In genomic region chr16:66515543-66516171, GRCh38 we compare ENCODE assay signal across 1 cellular context.
TF ChIP-seq lines count a peak whose summit lies in the region.

No MANE protein-coding gene starts in this region.

TF ChIP-seq in HepG2, 621 proteins besides CTCF, POLR2A, EP300 and RAD21:
- TF ChIP-seq HDAC2 (CRISPR knock-in tag; IDR thresholded peaks at IDR 0.05) (peak; percentile 48; the same call in 1 of the 2 replicates), MED1 (CRISPR knock-in tag; IDR thresholded peaks at IDR 0.05) (peak; percentile 17; the same call in 1 of the 2 replicates), SMAD1 (CRISPR knock-in tag; IDR thresholded peaks at IDR 0.05; ENCODE audit: borderline replicate concordance, low read depth) (0 out of 2 replicates have a peak, but pooled peaks have one; percentile 57), ZNF687 (CRISPR knock-in tag; IDR thresholded peaks at IDR 0.05) (peak; percentile 11; the same call in 1 of the 2 replicates), ZNF768 (CRISPR knock-in tag; IDR thresholded peaks at IDR 0.05) (peak; percentile 85; the same call in 1 of the 2 replicates), HMG20B (CRISPR knock-in tag; conservative IDR thresholded peaks at IDR 0.05) (0 out of 2 replicates have a peak, but pooled peaks have one; percentile 45), ZMAT3 (CRISPR knock-in tag; conservative IDR thresholded peaks at IDR 0.05) (peak; percentile 7; the same call in 1 of the 2 replicates), HMGXB4 (CRISPR knock-in tag; IDR thresholded peaks at IDR 0.05; ENCODE audit: borderline replicate concordance in 1 of 2, low read depth in 1 of 2) (0 out of 4 replicates have a peak, but pooled peaks of 1 of the 2 experiments have one; percentile 29), TARDBP (CRISPR knock-in tag; IDR thresholded peaks at IDR 0.05) (no peak), JDP2 (CRISPR knock-in tag; IDR thresholded peaks at IDR 0.05; ENCODE audit: borderline replicate concordance) (no peak), DR1 (CRISPR knock-in tag; IDR thresholded peaks at IDR 0.05) (no peak), STAG1 (CRISPR knock-in tag; IDR thresholded peaks at IDR 0.05) (peak; percentile 75), KLF16 (CRISPR knock-in tag; IDR thresholded peaks at IDR 0.05) (no peak), SATB2 (CRISPR knock-in tag; IDR thresholded peaks at IDR 0.05) (no peak), NR2F2 (IDR thresholded peaks at IDR 0.05; ENCODE audit: borderline replicate concordance, low read depth) (no peak), ZBTB38 (CRISPR knock-in tag; IDR thresholded peaks at IDR 0.05) (peak; percentile 74; the same call in 1 of the 2 replicates), HOXA9 (CRISPR knock-in tag; IDR thresholded peaks at IDR 0.05; ENCODE audit: borderline replicate concordance) (peak; percentile 65; the same call in 1 of the 2 replicates), ZNF780A (CRISPR knock-in tag; IDR thresholded peaks at IDR 0.05) (no peak), ZNF10 (CRISPR knock-in tag; IDR thresholded peaks at IDR 0.05; ENCODE audit: borderline replicate concordance, low read depth) (no peak), ZMYM3 (CRISPR knock-in tag; IDR thresholded peaks at IDR 0.05) (peak; percentile 95), NR3C1 (CRISPR knock-in tag; IDR thresholded peaks at IDR 0.05) (no peak), ZNF710 (CRISPR knock-in tag; IDR thresholded peaks at IDR 0.05; ENCODE audit: borderline replicate concordance) (no peak), BRD4 (CRISPR knock-in tag; IDR thresholded peaks at IDR 0.05) (0 out of 2 replicates have a peak, but pooled peaks have one; percentile 39), HNRNPL (IDR thresholded peaks at IDR 0.05; ENCODE audit: low read depth, low read length) (0 out of 2 replicates have a peak, but pooled peaks have one; percentile 48), ZNF225 (CRISPR knock-in tag; IDR thresholded peaks at IDR 0.05) (peak; percentile 72; the same call in 1 of the 2 replicates), ZNF567 (CRISPR knock-in tag; IDR thresholded peaks at IDR 0.05; ENCODE audit: borderline replicate concordance) (0 out of 2 replicates have a peak, but pooled peaks have one; percentile 60), KDM1A (CRISPR knock-in tag; IDR thresholded peaks at IDR 0.05) (peak; percentile 78; the same call in 1 of the 2 replicates), ADNP (CRISPR knock-in tag; IDR thresholded peaks at IDR 0.05) (peak; percentile 71), NFKBIZ (CRISPR knock-in tag; IDR thresholded peaks at IDR 0.05) (no peak), UBTF (CRISPR knock-in tag; IDR thresholded peaks at IDR 0.05) (0 out of 2 replicates have a peak, but pooled peaks have one; percentile 22), SMC3 (IDR thresholded peaks at IDR 0.05; ENCODE audit: low read length) (peak; percentile 33), FOXA1 (IDR thresholded peaks at IDR 0.05) (no peak), FOXA1 (CRISPR knock-in tag; IDR thresholded peaks at IDR 0.05) (no peak), TEAD3 (CRISPR knock-in tag; optimal IDR thresholded peaks at IDR 0.05; ENCODE audit: borderline replicate concordance) (peak; percentile 14), CBX5 (CRISPR knock-in tag; IDR thresholded peaks at IDR 0.05; ENCODE audit: borderline replicate concordance) (no peak), ISL2 (CRISPR knock-in tag; IDR thresholded peaks at IDR 0.05) (no peak), SP4 (CRISPR knock-in tag; IDR thresholded peaks at IDR 0.05) (peak; percentile 32; the same call in 1 of the 2 replicates), SRSF9 (IDR thresholded peaks at IDR 0.05; ENCODE audit: borderline replicate concordance, insufficient read depth, low read depth, low read length, poor library complexity, severe bottlenecking) (no peak), ZNF672 (CRISPR knock-in tag; IDR thresholded peaks at IDR 0.05) (0 out of 2 replicates have a peak, but pooled peaks have one; percentile 54)
- TF ChIP-seq, protein P1, sequence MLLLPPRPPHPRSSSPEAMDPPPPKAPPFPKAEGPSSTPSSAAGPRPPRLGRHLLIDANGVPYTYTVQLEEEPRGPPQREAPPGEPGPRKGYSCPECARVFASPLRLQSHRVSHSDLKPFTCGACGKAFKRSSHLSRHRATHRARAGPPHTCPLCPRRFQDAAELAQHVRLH (CRISPR knock-in tag; IDR thresholded peaks at IDR 0.05; ENCODE audit: borderline replicate concordance, low read depth): peak; percentile 34; the same call in 1 of the 2 replicates
- TF ChIP-seq, protein P2, sequence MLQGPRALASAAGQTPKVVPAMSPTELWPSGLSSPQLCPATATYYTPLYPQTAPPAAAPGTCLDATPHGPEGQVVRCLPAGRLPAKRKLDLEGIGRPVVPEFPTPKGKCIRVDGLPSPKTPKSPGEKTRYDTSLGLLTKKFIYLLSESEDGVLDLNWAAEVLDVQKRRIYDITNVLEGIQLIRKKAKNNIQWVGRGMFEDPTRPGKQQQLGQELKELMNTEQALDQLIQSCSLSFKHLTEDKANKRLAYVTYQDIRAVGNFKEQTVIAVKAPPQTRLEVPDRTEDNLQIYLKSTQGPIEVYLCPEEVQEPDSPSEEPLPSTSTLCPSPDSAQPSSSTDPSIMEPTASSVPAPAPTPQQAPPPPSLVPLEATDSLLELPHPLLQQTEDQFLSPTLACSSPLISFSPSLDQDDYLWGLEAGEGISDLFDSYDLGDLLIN (CRISPR knock-in tag; IDR thresholded peaks at IDR 0.05; ENCODE audit: borderline replicate concordance): peak; percentile 43; the same call in 1 of the 2 replicates
- TF ChIP-seq, protein P3, sequence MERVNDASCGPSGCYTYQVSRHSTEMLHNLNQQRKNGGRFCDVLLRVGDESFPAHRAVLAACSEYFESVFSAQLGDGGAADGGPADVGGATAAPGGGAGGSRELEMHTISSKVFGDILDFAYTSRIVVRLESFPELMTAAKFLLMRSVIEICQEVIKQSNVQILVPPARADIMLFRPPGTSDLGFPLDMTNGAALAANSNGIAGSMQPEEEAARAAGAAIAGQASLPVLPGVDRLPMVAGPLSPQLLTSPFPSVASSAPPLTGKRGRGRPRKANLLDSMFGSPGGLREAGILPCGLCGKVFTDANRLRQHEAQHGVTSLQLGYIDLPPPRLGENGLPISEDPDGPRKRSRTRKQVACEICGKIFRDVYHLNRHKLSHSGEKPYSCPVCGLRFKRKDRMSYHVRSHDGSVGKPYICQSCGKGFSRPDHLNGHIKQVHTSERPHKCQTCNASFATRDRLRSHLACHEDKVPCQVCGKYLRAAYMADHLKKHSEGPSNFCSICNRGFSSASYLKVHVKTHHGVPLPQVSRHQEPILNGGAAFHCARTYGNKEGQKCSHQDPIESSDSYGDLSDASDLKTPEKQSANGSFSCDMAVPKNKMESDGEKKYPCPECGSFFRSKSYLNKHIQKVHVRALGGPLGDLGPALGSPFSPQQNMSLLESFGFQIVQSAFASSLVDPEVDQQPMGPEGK (CRISPR knock-in tag; IDR thresholded peaks at IDR 0.05): peak; percentile 26; the same call in 1 of the 2 replicates
- TF ChIP-seq, protein P4, sequence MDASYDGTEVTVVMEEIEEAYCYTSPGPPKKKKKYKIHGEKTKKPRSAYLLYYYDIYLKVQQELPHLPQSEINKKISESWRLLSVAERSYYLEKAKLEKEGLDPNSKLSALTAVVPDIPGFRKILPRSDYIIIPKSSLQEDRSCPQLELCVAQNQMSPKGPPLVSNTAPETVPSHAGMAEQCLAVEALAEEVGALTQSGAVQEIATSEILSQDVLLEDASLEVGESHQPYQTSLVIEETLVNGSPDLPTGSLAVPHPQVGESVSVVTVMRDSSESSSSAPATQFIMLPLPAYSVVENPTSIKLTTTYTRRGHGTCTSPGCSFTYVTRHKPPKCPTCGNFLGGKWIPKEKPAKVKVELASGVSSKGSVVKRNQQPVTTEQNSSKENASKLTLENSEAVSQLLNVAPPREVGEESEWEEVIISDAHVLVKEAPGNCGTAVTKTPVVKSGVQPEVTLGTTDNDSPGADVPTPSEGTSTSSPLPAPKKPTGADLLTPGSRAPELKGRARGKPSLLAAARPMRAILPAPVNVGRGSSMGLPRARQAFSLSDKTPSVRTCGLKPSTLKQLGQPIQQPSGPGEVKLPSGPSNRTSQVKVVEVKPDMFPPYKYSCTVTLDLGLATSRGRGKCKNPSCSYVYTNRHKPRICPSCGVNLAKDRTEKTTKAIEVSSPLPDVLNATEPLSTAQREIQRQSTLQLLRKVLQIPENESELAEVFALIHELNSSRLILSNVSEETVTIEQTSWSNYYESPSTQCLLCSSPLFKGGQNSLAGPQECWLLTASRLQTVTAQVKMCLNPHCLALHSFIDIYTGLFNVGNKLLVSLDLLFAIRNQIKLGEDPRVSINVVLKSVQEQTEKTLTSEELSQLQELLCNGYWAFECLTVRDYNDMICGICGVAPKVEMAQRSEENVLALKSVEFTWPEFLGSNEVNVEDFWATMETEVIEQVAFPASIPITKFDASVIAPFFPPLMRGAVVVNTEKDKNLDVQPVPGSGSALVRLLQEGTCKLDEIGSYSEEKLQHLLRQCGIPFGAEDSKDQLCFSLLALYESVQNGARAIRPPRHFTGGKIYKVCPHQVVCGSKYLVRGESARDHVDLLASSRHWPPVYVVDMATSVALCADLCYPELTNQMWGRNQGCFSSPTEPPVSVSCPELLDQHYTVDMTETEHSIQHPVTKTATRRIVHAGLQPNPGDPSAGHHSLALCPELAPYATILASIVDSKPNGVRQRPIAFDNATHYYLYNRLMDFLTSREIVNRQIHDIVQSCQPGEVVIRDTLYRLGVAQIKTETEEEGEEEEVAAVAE (CRISPR knock-in tag; IDR thresholded peaks at IDR 0.05; ENCODE audit: borderline replicate concordance): no peak
